ENCODE assay signal across 9 cellular contexts in genomic region chr18:26307161-26307773, GRCh38.
A peak's percentile ranks its signal among the peaks of the same experiment; 100 is the strongest.
DNase-seq lines count a peak whose midpoint lies in the region; ATAC-seq, FAIRE-seq and TF ChIP-seq lines count a peak whose summit lies in the region.
"Had no signal": no experiment of that assay in that cellular context is flagged by ENCODE, and none has a peak within 500 bp of the region (broad histone marks: within the 10 kb centered on the region; RNA-seq: fewer than 3 reads in every experiment).

No MANE protein-coding gene starts in this region.

- H3K23ac ChIP-seq in H1 (ENCODE audit: insufficient read length) = no peak overlapping the region

- peak; percentile 48 for FAIRE-seq in H1 (lab: Jason Lieb, UNC)

- H4K5ac ChIP-seq in H1 (ENCODE audit: insufficient read length, low read depth, low read length) = no peak overlapping the region

- TF ChIP-seq RAD21 in H1 (IDR thresholded peaks at IDR 0.05 in 1 of 2, conservative IDR thresholded peaks at IDR 0.05 in 1 of 2; ENCODE audit: low read depth in 2 of 2, low read length in 2 of 2) = peak; percentile 68 to 73

- H2BK12ac ChIP-seq in H1 (ENCODE audit: low read depth, low read length) = no peak overlapping the region

- H3K23me2 ChIP-seq in H1 (ENCODE audit: low read depth, low read length) = no peaks in the 10 kb centered on the region

- no peak for TF ChIP-seq EP300 in H1 (IDR thresholded peaks at IDR 0.05; ENCODE audit: borderline replicate concordance in 1 of 2, low read depth in 2 of 2, low read length in 2 of 2)

- DNase-seq in COR-L47 (lab: John Stamatoyannopoulos, UW) (peak; percentile 64), GM19238 (ENCODE audit: insufficient read length, low spot score) (peak; percentile 13), HuH-7 (ENCODE audit: low spot score) (peak; percentile 14), H1 (ENCODE audit: low read depth in 1 of 2, low spot score in 2 of 2) (no peak), mucosa of descending colon (peak in 1 of 3 donors; percentile 44), T-cell (no peak), activated gamma-delta T cell (lab: John Stamatoyannopoulos, UW) (no peak)

- CTCF ChIA-PET in H1 (lab: Charles Lee; ENCODE audit: partially characterized antibody) = interaction anchor here (0.8 to 1.8 kb wide), 11 partner anchors 9 to 468 kb away, joined by 3 to 5 read pairs (median 3); no protein-coding TSS in a partner anchor
- CTCF ChIA-PET in T-cell (lab: Charles Lee) = interaction anchor here (0.6 to 1.5 kb wide), 4 partner anchors 16 to 117 kb away, joined by 3 to 4 read pairs (median 3); no protein-coding TSS in a partner anchor

- no peaks in the 10 kb centered on the region for H3K79me2 ChIP-seq in OCI-LY3 (ENCODE audit: low read length)
- H3K79me2 ChIP-seq in H1 (ENCODE audit: control insufficient read depth in 1 of 2, insufficient read depth in 2 of 2, low read length in 2 of 2) = no peaks in the 10 kb centered on the region

- no peak overlapping the region for H3K4ac ChIP-seq in H1 (replicated peaks; ENCODE audit: insufficient read length, low read depth, low read length)

- no peak for TF ChIP-seq POLR2A in H1 (IDR thresholded peaks at IDR 0.05; ENCODE audit: control extremely low read depth in 1 of 2, low read depth in 2 of 2, low read length in 2 of 2)

- H2BK15ac ChIP-seq in H1 (ENCODE audit: low read length) = no peak overlapping the region

- peak; percentile 61 for ATAC-seq in mucosa of descending colon
- ATAC-seq in T-cell (replicated peaks in 1 of 4) = no peak

- H4K20me1 ChIP-seq in OCI-LY3 (ENCODE audit: insufficient read depth, low read length) (no peaks in the 10 kb centered on the region), H1 (replicated peaks in 1 of 2; ENCODE audit: control insufficient read depth in 1 of 2, insufficient read depth in 2 of 2, low read length in 2 of 2) (no peaks in the 10 kb centered on the region)

- peak; percentile 65 for TF ChIP-seq CTCF in OCI-LY3 (IDR thresholded peaks at IDR 0.05; ENCODE audit: low read depth, low read length)
- peak in 2 of 3 experiments; percentile 43 to 59; a peak in 2 of 4 replicates for TF ChIP-seq CTCF in H1 (IDR thresholded peaks at IDR 0.05; ENCODE audit: control extremely low read depth in 1 of 3, insufficient read depth in 1 of 3, low read depth in 1 of 3, low read length in 3 of 3)
- TF ChIP-seq CTCF in mucosa of descending colon (IDR thresholded peaks at IDR 0.05) = no peak

- peaks cover 12% of the 10 kb centered on the region for H3K36me3 Mint-ChIP-seq in T-cell

- H3K9me3 ChIP-seq in OCI-LY3 (ENCODE audit: insufficient read depth, low read length) = no peaks in the 10 kb centered on the region
- no peaks in the 10 kb centered on the region for H3K9me3 ChIP-seq in H1 (ENCODE audit: insufficient read depth in 2 of 2, low read depth in 1 of 2, low read length in 1 of 2)
- H3K9me3 ChIP-seq in mucosa of descending colon = no peaks in the 10 kb centered on the region
- H3K9me3 ChIP-seq: SJSA1 had no signal

- intact Hi-C loops in mucosa of descending colon (cut with DNase I, micrococcal nuclease) = no loop called here

- no peak overlapping the region for H3K4me3 Mint-ChIP-seq in T-cell

- no peak overlapping the region for H3K56ac ChIP-seq in H1 (replicated peaks; ENCODE audit: insufficient read length, low read depth, low read length)

- no peak overlapping the region for H3K4me2 ChIP-seq in OCI-LY3 (ENCODE audit: low read length)
- no peak overlapping the region for H3K4me2 ChIP-seq in H1 (ENCODE audit: insufficient read depth in 1 of 2, low read depth in 2 of 2, low read length in 2 of 2)

- no peaks in the 10 kb centered on the region for H3K27me3 ChIP-seq in OCI-LY3 (ENCODE audit: low read depth, low read length)
- no peaks in the 10 kb centered on the region for H3K27me3 ChIP-seq in H1 (replicated peaks in 1 of 4; ENCODE audit: control insufficient read depth in 3 of 4, extremely low read depth in 1 of 4, insufficient read depth in 3 of 4, low read length in 3 of 4)
- H3K27me3 ChIP-seq: SJSA1 had no signal

- H2BK5ac ChIP-seq in H1 (ENCODE audit: low read depth, low read length) = no peak overlapping the region

- H3K4me3 ChIP-seq in OCI-LY3 (ENCODE audit: low read length) = no peak overlapping the region
- no peak overlapping the region for H3K4me3 ChIP-seq in H1 (ENCODE audit: extremely low read depth in 1 of 4, insufficient read depth in 2 of 4, low read depth in 3 of 4, low read length in 4 of 4)
- no peak overlapping the region for H3K4me3 ChIP-seq in mucosa of descending colon
- H3K4me3 ChIP-seq: SJSA1 had no signal

- H3K4me1 ChIP-seq in OCI-LY3 (ENCODE audit: low read length) (no peaks in the 10 kb centered on the region), H1 (replicated peaks in 1 of 4; ENCODE audit: control insufficient read depth in 3 of 4, insufficient read depth in 4 of 4, low read length in 3 of 4) (peaks cover 0 to 2% (median 0%) of the 10 kb centered on the region in 4 experiments; a peak in 1 of 7 replicates), mucosa of descending colon (ENCODE audit: low read depth) (no peaks in the 10 kb centered on the region)
- H3K4me1 ChIP-seq: SJSA1 had no signal

- peaks cover 0 to 1% (median 0%) of the 10 kb centered on the region in 3 donors for H3K4me1 Mint-ChIP-seq in T-cell

- H2AFZ ChIP-seq in OCI-LY3 (ENCODE audit: low read depth, low read length) = no peak overlapping the region
- no peak overlapping the region for H2AFZ ChIP-seq in H1 (ENCODE audit: low read length)

- no peak overlapping the region for H4K8ac ChIP-seq in H1 (ENCODE audit: extremely low read depth, insufficient read depth, low read length)

- H4K91ac ChIP-seq in H1 (replicated peaks; ENCODE audit: insufficient read length, low read length) = no peak overlapping the region

- no peak overlapping the region for H3K14ac ChIP-seq in H1 (ENCODE audit: insufficient read length)

- POLR2A ChIA-PET in H1 (lab: Charles Lee; ENCODE audit: partially characterized antibody) (no interaction called here), T-cell (lab: Charles Lee) (no interaction called here)

- H2BK120ac ChIP-seq in H1 (replicated peaks; ENCODE audit: low read depth, low read length) = no peak overlapping the region

- H3K27ac Mint-ChIP-seq in T-cell = no peak overlapping the region

- no peaks in the 10 kb centered on the region for H3K9me3 Mint-ChIP-seq in T-cell

- no peaks in the 10 kb centered on the region for H3K27me3 Mint-ChIP-seq in T-cell

- WGBS in H1 (ENCODE audit: extremely low coverage in 1 of 2, insufficient coverage in 1 of 2, insufficient read length in 1 of 2, insufficient replicate concordance in 2 of 2, low coverage in 1 of 2, low lambda C conversion rate in 2 of 2, missing lambda C conversion rate in 1 of 2), 2 experiments = 90% methylated on average over 3 of the region's 3 CpGs; no CpG with 5 or more reads in 1 of the 2 experiments

- H3K36me3 ChIP-seq in OCI-LY3 (replicated peaks; ENCODE audit: low read depth, low read length) (no peaks in the 10 kb centered on the region), H1 (ENCODE audit: control insufficient read depth in 2 of 4, insufficient read depth in 4 of 4, low read length in 3 of 4) (no peaks in the 10 kb centered on the region; a peak in 1 of 8 replicates), mucosa of descending colon (ENCODE audit: low read depth) (no peaks in the 10 kb centered on the region)
- H3K36me3 ChIP-seq: SJSA1 had no signal

- H3K18ac ChIP-seq in H1 (ENCODE audit: extremely low read depth, low read length) = no peak overlapping the region

- no peak overlapping the region for H2BK20ac ChIP-seq in H1 (ENCODE audit: low read length)

- no peak overlapping the region for H3K27ac ChIP-seq in OCI-LY3 (ENCODE audit: low read length)
- no peak overlapping the region for H3K27ac ChIP-seq in H1 (ENCODE audit: low read depth, low read length)
- H3K27ac ChIP-seq: SJSA1 had no signal

- no peak overlapping the region for H3K9ac ChIP-seq in OCI-LY3 (ENCODE audit: low read length)
- H3K9ac ChIP-seq in H1 (replicated peaks in 1 of 4; ENCODE audit: extremely low read depth in 1 of 4, low read depth in 3 of 4, low read length in 3 of 4) = no peak overlapping the region

- H2AK5ac ChIP-seq in H1 (ENCODE audit: low read depth, low read length) = no peak overlapping the region

- H3K79me1 ChIP-seq in H1 (ENCODE audit: low read depth, low read length) = no peaks in the 10 kb centered on the region

TF ChIP-seq in H1, 55 proteins besides CTCF, POLR2A, EP300 and RAD21:
- TF ChIP-seq TEAD4 (IDR thresholded peaks at IDR 0.05; ENCODE audit: low read depth, low read length) = no peak
- no peak for TF ChIP-seq NRF1 (IDR thresholded peaks at IDR 0.05; ENCODE audit: low read depth, low read length)
- no peak for TF ChIP-seq SIRT6 (IDR thresholded peaks at IDR 0.05; ENCODE audit: low read length)
TF ChIP-seq in H1: peak in this region for 0.

Comparison
In these comparisons a context has a peak if more than half of its experiments do, and no peak if none do; other contexts are left out.
1. DNase-seq: peak in COR-L47 (single experiment), GM19238 (single experiment) and HuH-7 (single experiment); none in H1 (0 of 2), T-cell (0 of 34) and activated gamma-delta T cell (single experiment).